8 cellular contexts compared by ENCODE assay signal in the genomic region with DNA sequence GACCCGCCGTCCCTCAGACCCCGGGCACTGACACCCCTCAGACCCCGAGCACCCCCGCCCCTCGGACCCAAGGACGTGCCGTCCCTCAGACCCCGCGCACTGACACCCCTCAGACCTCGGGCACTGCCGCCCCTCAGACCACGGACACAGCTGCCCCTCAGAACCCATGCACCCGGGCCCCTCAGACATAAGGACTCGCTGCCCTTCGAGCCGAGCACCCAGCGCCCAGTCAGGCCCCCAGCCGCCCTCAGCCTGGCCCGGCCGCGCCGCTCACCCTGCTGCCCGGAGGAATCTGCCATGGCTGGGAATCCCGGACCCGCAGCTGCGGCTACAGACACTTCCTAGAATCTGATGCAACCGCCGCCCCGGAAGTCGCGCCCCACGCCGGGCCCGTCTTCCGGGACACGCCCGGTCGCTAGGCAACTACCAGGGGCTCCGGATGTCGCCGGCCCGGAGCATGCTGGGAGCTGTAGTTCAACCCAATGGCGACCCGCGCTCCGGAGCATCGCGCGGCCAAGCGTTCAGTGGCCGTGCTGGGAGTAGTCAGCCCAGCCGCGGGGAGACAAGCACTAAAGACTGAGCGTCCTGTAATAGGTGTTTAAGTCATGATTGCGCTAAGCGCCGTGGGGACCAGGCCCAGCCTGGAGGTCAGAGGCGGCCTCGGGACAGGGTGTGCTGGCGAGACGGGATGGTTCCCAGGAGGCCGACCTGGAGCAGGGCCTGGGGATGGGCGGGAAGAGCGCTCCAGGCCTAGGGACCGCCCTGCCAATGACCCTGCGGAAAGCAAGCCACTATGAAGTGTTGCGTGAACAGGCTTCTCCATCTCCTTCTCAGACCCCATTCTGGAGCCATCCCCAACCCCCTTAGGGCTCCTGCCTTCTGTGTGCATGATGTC. TPM values are rescaled to one million over a fixed set of nuclear protein-coding genes. Genes with fewer than 3 reads are reported as not detected.
A peak's percentile ranks its signal among the peaks of the same experiment; 100 is the strongest.
DNase-seq lines count a peak whose midpoint lies in the region; ATAC-seq and TF ChIP-seq lines count a peak whose summit lies in the region.

A gene (minus strand): TSS at position 355 of the 895 bp plus-strand sequence. CDS start 56 bp downstream, at position 299.

- peaks cover 10% of the 10 kb centered on the region for H3K27me3 Mint-ChIP-seq in nephron progenitor cell (ENCODE audit: low read depth, poor library complexity)
- H3K27me3 Mint-ChIP-seq in stimulated activated naive CD8-positive, alpha-beta T cell treated with anti-CD3 and anti-CD28 coated beads, Interleukin-15, amount 100 ng/mL, for 72 hours = no peaks in the 10 kb centered on the region

- ATAC-seq in stimulated activated naive CD8-positive, alpha-beta T cell treated with anti-CD3 and anti-CD28 coated beads, Interleukin-15, amount 100 ng/mL, for 72 hours = peak; percentile 99

- H3K4me3 ChIP-seq in LNCaP clone FGC (ENCODE audit: low read depth, low read length) = peak within 1 kb of the TSS; percentile 98
- peak within 1 kb of the TSS; percentile 97 for H3K4me3 ChIP-seq in fibroblast of the aortic adventitia (ENCODE audit: low read depth, low read length)

- TF ChIP-seq CTCF in LNCaP clone FGC (IDR thresholded peaks at IDR 0.05; ENCODE audit: control insufficient read depth, extremely low read depth, insufficient read depth) (no peak), fibroblast of the aortic adventitia (IDR thresholded peaks at IDR 0.05; ENCODE audit: insufficient read depth, low read length) (no peak), nephron progenitor cell (IDR thresholded peaks at IDR 0.05) (no peak)

- peak; percentile 80 for TF ChIP-seq POLR2A in Raji (IDR thresholded peaks at IDR 0.05; ENCODE audit: insufficient read depth, low read depth, low read length)

- DNase-seq in Daoy (ENCODE audit: low read depth) = peak; percentile 96
- peak; percentile 70 for DNase-seq in GOT3 (lab: John Stamatoyannopoulos, UW)
- DNase-seq in LNCaP clone FGC (ENCODE audit: low read depth) = peak; percentile 75
- DNase-seq in activated T-helper 9 cell treated with anti-CD3 and anti-CD28 coated beads, Interleukin-2, amount 50 U/mL, for 16 hours (ENCODE audit: low read depth) = peak; percentile 94
- peak; percentile 90 for DNase-seq in fibroblast of the aortic adventitia (ENCODE audit: low read depth)
- peak; percentile 96 for DNase-seq in nephron progenitor cell
- peak; percentile 90 to 94 for DNase-seq in stimulated activated naive CD8-positive, alpha-beta T cell treated with anti-CD3 and anti-CD28 coated beads, Interleukin-15, amount 100 ng/mL, for 72 hours

- H3K9me3 Mint-ChIP-seq in nephron progenitor cell = no peaks in the 10 kb centered on the region
- H3K9me3 Mint-ChIP-seq in stimulated activated naive CD8-positive, alpha-beta T cell treated with anti-CD3 and anti-CD28 coated beads, Interleukin-15, amount 100 ng/mL, for 72 hours = no peaks in the 10 kb centered on the region

- H3K4me3 Mint-ChIP-seq in nephron progenitor cell = peak within 1 kb of the TSS; percentile 91
- peak within 1 kb of the TSS; percentile 98 for H3K4me3 Mint-ChIP-seq in stimulated activated naive CD8-positive, alpha-beta T cell treated with anti-CD3 and anti-CD28 coated beads, Interleukin-15, amount 100 ng/mL, for 72 hours

- peaks cover 48% of the 10 kb centered on the region for H3K4me1 Mint-ChIP-seq in nephron progenitor cell
- peaks cover 47% of the 10 kb centered on the region for H3K4me1 Mint-ChIP-seq in stimulated activated naive CD8-positive, alpha-beta T cell treated with anti-CD3 and anti-CD28 coated beads, Interleukin-15, amount 100 ng/mL, for 72 hours

- H3K36me3 Mint-ChIP-seq in nephron progenitor cell (ENCODE audit: low read depth) = peaks cover 7% of the 10 kb centered on the region

- H3K27ac Mint-ChIP-seq in nephron progenitor cell = peak within 1 kb of the TSS; percentile 71
- peak within 1 kb of the TSS; percentile 97 to 99 for H3K27ac Mint-ChIP-seq in stimulated activated naive CD8-positive, alpha-beta T cell treated with anti-CD3 and anti-CD28 coated beads, Interleukin-15, amount 100 ng/mL, for 72 hours

RNA-seq across cellular contexts. Expression of the gene that starts here (rescaled TPM):
- total RNA-seq in Daoy (2014; rRNA removed; shearing (Covaris generic)) = 36.6 and 42.6 TPM in 2 replicates
- 51.6 and 95.8 TPM in 2 replicates for total RNA-seq in fibroblast of the aortic adventitia (ENCODE audit: low replicate concordance)

Comparison
In these comparisons a context has a peak if more than half of its experiments do, and no peak if none do; other contexts are left out.
1. Peak in every context shown above with its lines: DNase-seq, ATAC-seq and H3K4me3 ChIP-seq.